In the genomic region with DNA sequence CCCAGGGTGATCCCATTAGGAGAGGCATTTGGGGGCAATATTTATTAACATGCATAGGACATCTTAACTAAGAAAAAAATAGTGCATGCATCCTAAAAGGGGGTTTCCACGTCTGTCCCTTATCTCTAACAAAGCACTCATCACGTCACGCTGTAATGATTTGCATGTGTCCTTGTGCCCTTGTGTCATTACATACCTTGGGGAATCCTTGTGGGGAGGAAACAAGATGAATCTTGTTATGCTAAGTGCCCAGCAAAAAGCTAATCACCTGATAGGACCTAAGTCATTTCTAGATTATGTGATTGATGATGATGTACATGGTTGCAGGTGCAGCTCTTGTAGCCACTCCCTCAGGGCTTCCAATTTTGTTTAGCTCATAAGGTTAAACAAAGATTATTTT, we compare ENCODE assay signal across 1 cellular context.
TF ChIP-seq lines count a peak whose summit lies in the region.

No MANE protein-coding gene starts in this region.

TF ChIP-seq in HEK293T, 16 proteins besides CTCF, POLR2A, EP300 and RAD21 (continued from another document):
- TF ChIP-seq, protein P1, sequence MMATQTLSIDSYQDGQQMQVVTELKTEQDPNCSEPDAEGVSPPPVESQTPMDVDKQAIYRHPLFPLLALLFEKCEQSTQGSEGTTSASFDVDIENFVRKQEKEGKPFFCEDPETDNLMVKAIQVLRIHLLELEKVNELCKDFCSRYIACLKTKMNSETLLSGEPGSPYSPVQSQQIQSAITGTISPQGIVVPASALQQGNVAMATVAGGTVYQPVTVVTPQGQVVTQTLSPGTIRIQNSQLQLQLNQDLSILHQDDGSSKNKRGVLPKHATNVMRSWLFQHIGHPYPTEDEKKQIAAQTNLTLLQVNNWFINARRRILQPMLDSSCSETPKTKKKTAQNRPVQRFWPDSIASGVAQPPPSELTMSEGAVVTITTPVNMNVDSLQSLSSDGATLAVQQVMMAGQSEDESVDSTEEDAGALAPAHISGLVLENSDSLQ (IDR thresholded peaks at IDR 0.05) = no peak
- no peak for TF ChIP-seq LEF1 (IDR thresholded peaks at IDR 0.05; ENCODE audit: borderline replicate concordance)
- TF ChIP-seq SP1 (IDR thresholded peaks at IDR 0.05) = no peak
- no peak for TF ChIP-seq ELF4 (IDR thresholded peaks at IDR 0.05)
- no peak for TF ChIP-seq L3MBTL2 (conservative IDR thresholded peaks at IDR 0.05)
